In genomic region chr3:184601576-184602405, GRCh38 we compare ENCODE assay signal across 14 cellular contexts. TPM values are rescaled to one million over a fixed set of nuclear protein-coding genes. Genes with fewer than 3 reads are reported as not detected.
DNase-seq lines count a peak whose midpoint lies in the region; TF ChIP-seq lines count a peak whose summit lies in the region.
"Had no signal": no experiment of that assay in that cellular context is flagged by ENCODE, and none has a peak within 500 bp of the region (broad histone marks: within the 10 kb centered on the region; RNA-seq: fewer than 3 reads in every experiment).

No MANE protein-coding gene starts in this region.

- no peaks in the 10 kb centered on the region for H3K36me3 ChIP-seq in ascending aorta

- peaks cover 18% of the 10 kb centered on the region for H3K23me2 ChIP-seq in H9 (ENCODE audit: insufficient read length, low read depth, low read length, poor library complexity, severe bottlenecking)

- H3K9me3 ChIP-seq in H9 (ENCODE audit: control insufficient read depth, low read depth, low read length) (no peaks in the 10 kb centered on the region), ascending aorta (no peaks in the 10 kb centered on the region), iPS-18c (ENCODE audit: control insufficient read depth, insufficient read depth, low read length) (no peaks in the 10 kb centered on the region)

- H2BK120ac ChIP-seq in H9 (ENCODE audit: low read depth, low read length, poor library complexity, severe bottlenecking), result no peak overlapping the region

- peaks cover 0 to 2% of the 10 kb centered on the region in 2 experiments; a peak in 1 of 5 replicates for H3K9me3 Mint-ChIP-seq in H9
- H3K9me3 Mint-ChIP-seq in progenitor cell of endocrine pancreas (ENCODE audit: low read depth), result no peaks in the 10 kb centered on the region

- H3K4ac ChIP-seq in H9 (ENCODE audit: low read depth, low read length), result no peak overlapping the region

- H3K4me1 ChIP-seq in H9 (ENCODE audit: insufficient read depth, low read length), result peaks cover 3% of the 10 kb centered on the region; the same call in 1 of the 2 replicates
- peaks cover 5 to 26% of the 10 kb centered on the region in 2 donors for H3K4me1 ChIP-seq in ascending aorta

- H3K9ac ChIP-seq in H9 (ENCODE audit: extremely low read depth, insufficient read length, low read length), result no peak overlapping the region

- H3K14ac ChIP-seq in H9 (ENCODE audit: insufficient read depth, low read length), result no peak overlapping the region

- peaks cover 31 to 39% of the 10 kb centered on the region in 2 experiments for H3K4me1 Mint-ChIP-seq in H9
- peaks cover 23% of the 10 kb centered on the region for H3K4me1 Mint-ChIP-seq in progenitor cell of endocrine pancreas (ENCODE audit: low read depth)

- H3K27ac Mint-ChIP-seq in H9 (no peak overlapping the region), progenitor cell of endocrine pancreas (no peak overlapping the region)
- H3K27ac Mint-ChIP-seq: activated CD8-positive, alpha-beta T cell treated with anti-CD3 and anti-CD28 coated beads, Interleukin-2, amount 10 ng/mL, durations not matched to agents 7 days and 5 days had no signal

- H3K27ac ChIP-seq in H9 (ENCODE audit: insufficient read length, low read depth, low read length) (no peak overlapping the region), ascending aorta (peak overlapping the region in 1 of 2 donors; percentile 39)
- H3K27ac ChIP-seq: HL-60 had no signal

- H3K4me2 ChIP-seq in H9 (ENCODE audit: insufficient read depth, insufficient read length, low read length), result peak overlapping the region; percentile 50

- H3K27me3 Mint-ChIP-seq in H9 (ENCODE audit: low read depth) (peaks cover 93% of the 10 kb centered on the region), progenitor cell of endocrine pancreas (peaks cover 81% of the 10 kb centered on the region)

- no peak overlapping the region for H4K8ac ChIP-seq in H9 (replicated peaks; ENCODE audit: insufficient read length, low read depth, low read length)

- H2BK15ac ChIP-seq in H9 (ENCODE audit: low read depth, low read length), result no peak overlapping the region

- no peak for DNase-seq in H9
- DNase-seq in ascending aorta (ENCODE audit: low spot score in 2 of 2), result no peak
- DNase-seq in progenitor cell of endocrine pancreas (ENCODE audit: low spot score, unreplicated experiment), result no peak
- no peak for DNase-seq in DMS153 (lab: John Stamatoyannopoulos, UW)
- no peak for DNase-seq in AG08395 (ENCODE audit: low spot score)
- no peak for DNase-seq in activated CD4-positive, alpha-beta T cell treated with anti-CD3 and anti-CD28 coated beads, Interleukin-2, amount 50 U/mL, for 48 hours
- DNase-seq: activated CD8-positive, alpha-beta T cell treated with anti-CD3 and anti-CD28 coated beads, Interleukin-2, amount 10 ng/mL, durations not matched to agents 7 days and 5 days; activated naive CD4-positive, alpha-beta T cell treated with anti-CD3 and anti-CD28 coated beads, Interleukin-2, amount 50 U/mL, for 16 hours; NCI-H446 treated with DMSO at 0.1 percent for 48 hours; RPMI8226; T1000 had no signal

- no CpG with 5 or more reads among the region's 66 CpGs for WGBS in H9 (ENCODE audit: extremely low coverage, insufficient read length, low lambda C conversion rate)

- no peak overlapping the region for H3K23ac ChIP-seq in H9 (ENCODE audit: insufficient read length, low read depth, low read length)

- no peak overlapping the region for H3K18ac ChIP-seq in H9 (ENCODE audit: insufficient read length, low read depth, low read length)

- H2AK5ac ChIP-seq in H9 (ENCODE audit: insufficient read length, low read length), result no peak overlapping the region

- H3K79me1 ChIP-seq in H9 (ENCODE audit: insufficient read depth, low read depth, low read length, poor library complexity, severe bottlenecking), result no peaks in the 10 kb centered on the region

- no peak overlapping the region for H3T11ph ChIP-seq in H9 (ENCODE audit: low read length)

- H3K79me2 ChIP-seq in H9 (ENCODE audit: insufficient read depth, low read length), result no peaks in the 10 kb centered on the region

- H3K4me3 ChIP-seq in ascending aorta (peak overlapping the region; percentile 26 to 65), iPS-18c (ENCODE audit: insufficient read depth, low read depth, low read length) (peak overlapping the region; percentile 31)
- H3K4me3 ChIP-seq: lung had no signal

- no peak overlapping the region for H2BK12ac ChIP-seq in H9 (ENCODE audit: insufficient read length, low read depth, low read length)

- H2AFZ ChIP-seq in H9 (ENCODE audit: low read length), result no peak overlapping the region

- TF ChIP-seq CTCF in H9 (conservative IDR thresholded peaks at IDR 0.05), result no peak
- no peak for TF ChIP-seq CTCF in ascending aorta (IDR thresholded peaks at IDR 0.05)
- TF ChIP-seq CTCF in progenitor cell of endocrine pancreas (IDR thresholded peaks at IDR 0.05; ENCODE audit: unreplicated experiment), result no peak

- H4K20me1 ChIP-seq in H9 (ENCODE audit: control insufficient read depth, insufficient read depth, insufficient read length), result peaks cover 3% of the 10 kb centered on the region

- peak overlapping the region; percentile 43 to 86 for H3K4me3 Mint-ChIP-seq in H9
- peak overlapping the region; percentile 70 for H3K4me3 Mint-ChIP-seq in progenitor cell of endocrine pancreas (ENCODE audit: low read depth)
- H3K4me3 Mint-ChIP-seq: activated CD8-positive, alpha-beta T cell treated with anti-CD3 and anti-CD28 coated beads, Interleukin-2, amount 10 ng/mL, durations not matched to agents 7 days and 5 days had no signal

- H3K36me3 Mint-ChIP-seq in H9 (ENCODE audit: insufficient read depth in 1 of 3, low read depth in 3 of 3) (no peaks in the 10 kb centered on the region; a peak in 1 of 7 replicates), progenitor cell of endocrine pancreas (ENCODE audit: insufficient read depth) (no peaks in the 10 kb centered on the region)

- H4K91ac ChIP-seq in H9 (ENCODE audit: insufficient read length, low read depth, low read length), result no peak overlapping the region

- no peak overlapping the region for H4K5ac ChIP-seq in H9 (ENCODE audit: insufficient read length, low read depth, low read length)

- no peak overlapping the region for H3K56ac ChIP-seq in H9 (ENCODE audit: insufficient read length, low read depth, low read length)

- no peak overlapping the region for H2BK5ac ChIP-seq in H9 (ENCODE audit: insufficient read length, low read length)

- intact Hi-C loops in ascending aorta (cut with DNase I), result loop anchor here (2.0 kb wide), 1 partner anchor 17 kb away; no protein-coding TSS in a partner anchor

- no peak overlapping the region for H2BK20ac ChIP-seq in H9 (ENCODE audit: low read depth, low read length, poor library complexity, severe bottlenecking)

- H3K27me3 ChIP-seq in H9 (ENCODE audit: insufficient read depth, low read length), result peaks cover 68% of the 10 kb centered on the region
- H3K27me3 ChIP-seq in ascending aorta, result no peaks in the 10 kb centered on the region

RNA-seq across cellular contexts. Expression of gene EPHB3, which starts 40.2 kb away (rescaled TPM):
- total RNA-seq in H9 (2021) (0.59 and 1.0 TPM in 2 replicates), ascending aorta (1.2 TPM), progenitor cell of endocrine pancreas (11.7 and 13.4 TPM in 2 replicates)
